25 cellular contexts compared by ENCODE assay signal in the genomic region with DNA sequence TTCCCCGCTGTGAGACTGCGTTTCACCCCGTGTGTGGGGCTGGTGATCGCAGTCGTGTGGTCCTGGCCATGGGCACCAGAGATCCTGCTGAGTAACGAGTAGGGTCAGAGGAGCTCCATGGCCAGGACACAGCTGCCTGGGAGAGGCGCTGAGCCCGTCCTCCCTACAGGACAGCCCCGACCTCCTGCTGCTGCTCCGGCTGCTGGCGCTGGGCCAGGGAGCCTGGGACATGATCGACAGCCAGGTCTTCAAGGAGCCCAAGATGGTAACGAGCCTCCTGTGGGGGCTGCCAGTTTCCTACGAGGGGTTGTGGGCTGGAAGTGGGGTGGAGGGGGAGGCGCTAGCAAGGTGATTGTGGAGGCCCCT. TPM values are rescaled to one million over a fixed set of nuclear protein-coding genes. Genes with fewer than 3 reads are reported as not detected.
"Had no signal": no experiment of that assay in that cellular context is flagged by ENCODE, and none has a peak within 500 bp of the region (broad histone marks: within the 10 kb centered on the region; RNA-seq: fewer than 3 reads in every experiment).

No MANE protein-coding gene starts in this region.

- H3K9me3 ChIP-seq: colonic mucosa, esophagus muscularis mucosa, lower lobe of right lung had no signal

- FAIRE-seq: bronchial epithelial cell, frontal cortex had no signal

- H3K27me3 ChIP-seq: colonic mucosa had no signal

- H3K4me3 ChIP-seq: colonic mucosa, esophagus muscularis mucosa, lower lobe of right lung had no signal

- H3K27ac ChIP-seq: colonic mucosa, esophagus muscularis mucosa, lower lobe of right lung had no signal

- H3K27ac Mint-ChIP-seq: activated B cell treated with CpG ODN at 0.5 μM for 24 hours; activated naive CD4-positive, alpha-beta T cell treated with anti-CD3 and anti-CD28 coated beads, Interleukin-2, amount 10 ng/mL, durations not matched to agents 7 days and 5 days; activated T-cell treated with anti-CD3 and anti-CD28 coated beads, Interleukin-2, amount 50 U/mL, for 72 hours; naive thymus-derived CD4-positive, alpha-beta T cell; progenitor cell of endocrine pancreas; T-helper 1 cell treated with Interleukin-12 subunit alpha and Interleukin-12 subunit beta and Interleukin-4 antibody, amounts not matched to agents 30 μg/mL and 1 μg/mL, for 36 hours had no signal

- DNase-seq: activated B cell treated with CpG ODN at 0.5 μM for 24 hours; activated CD4-positive, alpha-beta T cell treated with anti-CD3 and anti-CD28 coated beads for 4 hours; activated CD4-positive, alpha-beta T cell treated with anti-CD3 and anti-CD28 coated beads, Interleukin-2, amount 50 U/mL, for 48 hours; activated effector memory CD4-positive, alpha-beta T cell treated with Interleukin-2 at 50 U/mL for 16 hours; activated naive CD4-positive, alpha-beta T cell treated with anti-CD3 and anti-CD28 coated beads, Interleukin-2, amount 10 ng/mL, durations not matched to agents 7 days and 5 days; activated T-cell treated with anti-CD3 and anti-CD28 coated beads, Interleukin-2, amount 50 U/mL, for 72 hours; amygdala; colonic mucosa; hypothalamus; left cardiac atrium; lower lobe of right lung; retina; stimulated activated CD4-positive, alpha-beta T cell treated with anti-CD3 and anti-CD28 coated beads, Interleukin-4, amount 100 ng/mL, for 24 hours; stimulated activated naive CD8-positive, alpha-beta T cell treated with anti-CD3 and anti-CD28 coated beads, Interleukin-15, Interleukin-2, amounts not matched to agents 100 U/mL and 50 U/mL, for 24 hours; T1000 had no signal

- H3K9me3 Mint-ChIP-seq: activated B cell treated with CpG ODN at 0.5 μM for 24 hours; activated naive CD4-positive, alpha-beta T cell treated with anti-CD3 and anti-CD28 coated beads, Interleukin-2, amount 10 ng/mL, durations not matched to agents 7 days and 5 days; activated T-cell treated with anti-CD3 and anti-CD28 coated beads, Interleukin-2, amount 50 U/mL, for 72 hours; naive thymus-derived CD4-positive, alpha-beta T cell; neural crest cell; T-helper 1 cell treated with Interleukin-12 subunit alpha and Interleukin-12 subunit beta and Interleukin-4 antibody, amounts not matched to agents 30 μg/mL and 1 μg/mL, for 36 hours had no signal

- ATAC-seq: activated T-cell treated with anti-CD3 and anti-CD28 coated beads, Interleukin-2, amount 50 U/mL, for 72 hours; left cardiac atrium; lower lobe of right lung; naive thymus-derived CD4-positive, alpha-beta T cell; stimulated activated naive CD8-positive, alpha-beta T cell treated with anti-CD3 and anti-CD28 coated beads, Interleukin-15, Interleukin-2, amounts not matched to agents 100 U/mL and 50 U/mL, for 24 hours had no signal

- H3K4me3 Mint-ChIP-seq: activated B cell treated with CpG ODN at 0.5 μM for 24 hours; activated naive CD4-positive, alpha-beta T cell treated with anti-CD3 and anti-CD28 coated beads, Interleukin-2, amount 10 ng/mL, durations not matched to agents 7 days and 5 days; activated T-cell treated with anti-CD3 and anti-CD28 coated beads, Interleukin-2, amount 50 U/mL, for 72 hours; naive thymus-derived CD4-positive, alpha-beta T cell; neural crest cell; T-helper 1 cell treated with Interleukin-12 subunit alpha and Interleukin-12 subunit beta and Interleukin-4 antibody, amounts not matched to agents 30 μg/mL and 1 μg/mL, for 36 hours had no signal

- H3K27me3 Mint-ChIP-seq: activated B cell treated with CpG ODN at 0.5 μM for 24 hours; activated naive CD4-positive, alpha-beta T cell treated with anti-CD3 and anti-CD28 coated beads, Interleukin-2, amount 10 ng/mL, durations not matched to agents 7 days and 5 days; naive thymus-derived CD4-positive, alpha-beta T cell; progenitor cell of endocrine pancreas had no signal

RNA-seq across cellular contexts. Expression of gene STPG3, which starts 15.1 kb away (rescaled TPM):
- total RNA-seq: activated B cell treated with CpG ODN at 0.5 μM for 24 hours; bronchial epithelial cell; colonic mucosa; esophagus muscularis mucosa; frontal cortex; naive thymus-derived CD4-positive, alpha-beta T cell; progenitor cell of endocrine pancreas; subcutaneous adipose tissue; urinary bladder had no signal
- polyA plus RNA-seq: naive thymus-derived CD4-positive, alpha-beta T cell; urinary bladder had no signal

RNA-seq across cellular contexts. Expression of gene SLC34A3, which starts 35.4 kb away (rescaled TPM):
- total RNA-seq: activated B cell treated with CpG ODN at 0.5 μM for 24 hours, bronchial epithelial cell, colonic mucosa, esophagus muscularis mucosa, frontal cortex, left cardiac atrium, lower lobe of right lung, neural crest cell, osteoblast, subcutaneous adipose tissue, urinary bladder had no signal
- polyA plus RNA-seq: naive thymus-derived CD4-positive, alpha-beta T cell had no signal
